8 cellular contexts compared by ENCODE assay signal in the genomic region with DNA sequence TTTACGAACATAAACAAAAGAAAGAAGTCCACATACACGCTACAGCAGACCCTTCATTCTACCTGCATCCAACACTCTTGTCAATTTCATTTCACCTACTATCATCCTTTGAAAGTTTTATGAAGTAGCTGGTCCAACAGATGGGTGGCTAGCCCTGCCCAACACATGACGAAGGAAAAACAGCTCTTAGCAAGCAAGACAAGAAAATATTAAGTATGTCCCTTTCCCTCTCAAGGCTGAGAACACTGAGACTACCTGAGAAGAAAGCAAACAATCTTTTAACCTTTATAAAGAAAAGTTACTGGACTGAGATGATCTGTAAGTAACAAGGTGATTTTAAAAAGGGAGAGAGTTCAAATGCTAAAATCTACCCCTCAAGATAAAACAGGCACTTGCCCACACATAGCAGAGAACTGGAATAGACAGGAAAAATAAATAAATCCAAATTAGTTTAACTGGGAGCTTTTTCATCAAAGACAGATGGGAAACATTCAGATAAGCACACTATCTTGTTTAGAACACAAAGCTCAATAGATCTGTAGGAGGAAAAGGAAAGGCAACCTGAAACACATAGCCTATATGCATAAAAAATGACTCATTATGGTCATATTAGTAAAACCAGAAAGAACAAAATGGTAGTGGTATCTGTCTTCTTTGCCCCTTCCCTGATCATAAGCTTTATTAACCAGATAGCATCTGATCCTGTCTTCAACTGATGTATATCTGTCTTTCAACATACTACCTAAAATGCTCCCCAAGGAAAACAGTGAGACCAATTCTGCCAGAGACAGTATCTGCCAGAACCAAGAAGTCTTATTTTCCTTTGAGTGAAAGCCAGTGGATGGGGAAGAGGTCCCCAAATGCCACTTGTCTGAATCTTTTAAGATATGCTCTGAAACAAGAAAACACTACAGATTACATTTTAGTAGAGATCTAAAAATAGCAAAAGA.
DNase-seq lines count a peak whose midpoint lies in the region; ATAC-seq and TF ChIP-seq lines count a peak whose summit lies in the region.

No MANE protein-coding gene starts in this region.

- peak overlapping the region; percentile 84 for H3K27ac Mint-ChIP-seq in CD8-positive, alpha-beta T cell
- peak overlapping the region; percentile 78 for H3K27ac Mint-ChIP-seq in central memory CD8-positive, alpha-beta T cell (ENCODE audit: low read depth)

- H3K27me3 ChIP-seq in CD8-positive, alpha-beta T cell (ENCODE audit: insufficient read depth, low read length) = no peaks in the 10 kb centered on the region
- H3K27me3 ChIP-seq in Loucy (ENCODE audit: insufficient read depth, low read length, poor library complexity, severe bottlenecking) (no peaks in the 10 kb centered on the region), rectal smooth muscle tissue (ENCODE audit: control insufficient read depth, insufficient read depth, low read length) (no peaks in the 10 kb centered on the region)

- intact Hi-C loops in CD8-positive, alpha-beta T cell (cut with DNase I, micrococcal nuclease) = loop anchor here in 1 of 2 experiments (2.0 kb wide), 2 partner anchors 13 to 105 kb away; a partner anchor contains a TSS

- no peaks in the 10 kb centered on the region for H3K27me3 Mint-ChIP-seq in CD8-positive, alpha-beta T cell (ENCODE audit: low read depth)
- H3K27me3 Mint-ChIP-seq in central memory CD8-positive, alpha-beta T cell = no peaks in the 10 kb centered on the region

- H3K36me3 ChIP-seq in CD8-positive, alpha-beta T cell (ENCODE audit: insufficient read depth, low read length) = no peaks in the 10 kb centered on the region
- H3K36me3 ChIP-seq in Loucy (ENCODE audit: insufficient read depth, low read length) (no peaks in the 10 kb centered on the region), rectal smooth muscle tissue (ENCODE audit: control insufficient read depth, insufficient read depth, low read length) (no peaks in the 10 kb centered on the region)

- no peak for DNase-seq in CD8-positive, alpha-beta T cell
- DNase-seq in central memory CD8-positive, alpha-beta T cell (ENCODE audit: low spot score in 2 of 2) = no peak
- DNase-seq in COLO668 (lab: John Stamatoyannopoulos, UW; ENCODE audit: unreplicated experiment) (no peak), cortex of kidney (lab: John Stamatoyannopoulos, UW) (no peak), NCI-H2196 (lab: John Stamatoyannopoulos, UW; ENCODE audit: unreplicated experiment) (no peak)

- no peak for TF ChIP-seq CTCF in CD8-positive, alpha-beta T cell (IDR thresholded peaks at IDR 0.05)
- no peak for TF ChIP-seq CTCF in Loucy (conservative IDR thresholded peaks at IDR 0.05; ENCODE audit: low read length)

- H3K9ac ChIP-seq in Loucy (ENCODE audit: low read depth, low read length, poor library complexity, severe bottlenecking) = peak overlapping the region; percentile 46
- no peak overlapping the region for H3K9ac ChIP-seq in rectal smooth muscle tissue (ENCODE audit: low read length)

- H3K36me3 Mint-ChIP-seq in CD8-positive, alpha-beta T cell = peaks cover 3% of the 10 kb centered on the region
- peaks cover 18% of the 10 kb centered on the region for H3K36me3 Mint-ChIP-seq in central memory CD8-positive, alpha-beta T cell (ENCODE audit: insufficient read depth)

- no peaks in the 10 kb centered on the region for H3K9me3 ChIP-seq in CD8-positive, alpha-beta T cell (ENCODE audit: low read length)
- H3K9me3 ChIP-seq in Loucy (ENCODE audit: insufficient read depth, low read depth, low read length) = no peaks in the 10 kb centered on the region

- peak overlapping the region; percentile 19 for H3K27ac ChIP-seq in CD8-positive, alpha-beta T cell (ENCODE audit: low read depth, low read length)
- H3K27ac ChIP-seq in rectal smooth muscle tissue (ENCODE audit: low read depth, low read length) = peak overlapping the region; percentile 15

- CTCF ChIA-PET in CD8-positive, alpha-beta T cell (lab: Charles Lee) = interaction anchor here (1.0 to 6.6 kb wide), 7 partner anchors 8 to 151 kb away, joined by 3 to 53 read pairs (median 4); no protein-coding TSS in a partner anchor

- H3K4me1 ChIP-seq in CD8-positive, alpha-beta T cell (ENCODE audit: insufficient read depth, low read length) = peaks cover 41% of the 10 kb centered on the region
- H3K4me1 ChIP-seq in Loucy (ENCODE audit: insufficient read depth, low read length, poor library complexity, severe bottlenecking) (peaks cover 45% of the 10 kb centered on the region), rectal smooth muscle tissue (ENCODE audit: control insufficient read depth, insufficient read depth, low read length) (peaks cover 17% of the 10 kb centered on the region)

- peaks cover 33% of the 10 kb centered on the region for H3K79me2 ChIP-seq in Loucy (ENCODE audit: insufficient read depth, low read length)

- H3K9me2 ChIP-seq in Loucy (replicated peaks; ENCODE audit: low read depth, low read length) = no peaks in the 10 kb centered on the region

- H3K4me3 ChIP-seq in CD8-positive, alpha-beta T cell (ENCODE audit: low read depth, low read length) = peak overlapping the region; percentile 35
- peak overlapping the region; percentile 68 for H3K4me3 ChIP-seq in Loucy (ENCODE audit: low read length, poor library complexity, severe bottlenecking)
- peak overlapping the region; percentile 9 for H3K4me3 ChIP-seq in rectal smooth muscle tissue (ENCODE audit: low read length)

- no peaks in the 10 kb centered on the region for H3K9me3 Mint-ChIP-seq in CD8-positive, alpha-beta T cell
- no peaks in the 10 kb centered on the region for H3K9me3 Mint-ChIP-seq in central memory CD8-positive, alpha-beta T cell

- no peak overlapping the region for H2AFZ ChIP-seq in Loucy (ENCODE audit: low read length)

- no peak for ATAC-seq in CD8-positive, alpha-beta T cell
- no peak for ATAC-seq in central memory CD8-positive, alpha-beta T cell (replicated peaks; ENCODE audit: extremely low read depth, poor library complexity, severe bottlenecking)
- ATAC-seq in GM18909 (IDR thresholded peaks at IDR 0.05; ENCODE audit: poor library complexity, unreplicated experiment) = no peak

- H3K4me2 ChIP-seq in Loucy (ENCODE audit: low read depth, low read length, poor library complexity, severe bottlenecking) = peak overlapping the region; percentile 83

- H3K4me1 Mint-ChIP-seq in CD8-positive, alpha-beta T cell (ENCODE audit: low read depth) = peaks cover 69% of the 10 kb centered on the region
- H3K4me1 Mint-ChIP-seq in central memory CD8-positive, alpha-beta T cell = peaks cover 48% of the 10 kb centered on the region

- peak overlapping the region; percentile 82 for H3K4me3 Mint-ChIP-seq in CD8-positive, alpha-beta T cell
- H3K4me3 Mint-ChIP-seq in central memory CD8-positive, alpha-beta T cell = peak overlapping the region; percentile 77

- H4K20me1 ChIP-seq in Loucy (ENCODE audit: insufficient read depth, low read length, poor library complexity, severe bottlenecking) = peaks cover 9% of the 10 kb centered on the region

- POLR2A ChIA-PET in CD8-positive, alpha-beta T cell (lab: Charles Lee) = interaction anchor here (1.9 to 2.4 kb wide), 2 partner anchors 14 to 105 kb away, joined by 6 to 7 read pairs; a partner anchor contains a TSS

- H3F3A ChIP-seq in Loucy (ENCODE audit: low read depth) = peaks cover 9% of the 10 kb centered on the region; the same call in 1 of the 2 replicates

Comparison
In these comparisons a context has a peak if more than half of its experiments do, and no peak if none do; other contexts are left out.
1. H3K4me3 ChIP-seq: peak in every context shown above with its lines; median percentile 68 in Loucy; 35 in CD8-positive, alpha-beta T cell; 9 in rectal smooth muscle tissue.